Comparison of ENCODE assay signal across 32 cellular contexts in genomic region chr20:38759135-38759534, GRCh38. TPM values are rescaled to one million over a fixed set of nuclear protein-coding genes. Genes with fewer than 3 reads are reported as not detected.
"Had no signal": no experiment of that assay in that cellular context is flagged by ENCODE, and none has a peak within 500 bp of the region (broad histone marks: within the 10 kb centered on the region; RNA-seq: fewer than 3 reads in every experiment).

No MANE protein-coding gene starts in this region.

- H3K9me3 ChIP-seq: ascending aorta, SJCRH30 had no signal

- H3K27me3 Mint-ChIP-seq: activated CD4-positive, alpha-beta memory T cell treated with anti-CD3 and anti-CD28 coated beads, Interleukin-2, amount 10 ng/mL, durations not matched to agents 7 days and 5 days; activated CD8-positive, alpha-beta memory T cell treated with anti-CD3 and anti-CD28 coated beads, Interleukin-2, amount 10 ng/mL, durations not matched to agents 7 days and 5 days; activated naive CD4-positive, alpha-beta T cell treated with anti-CD3 and anti-CD28 coated beads, Interleukin-2, amount 50 U/mL, for 24 hours; activated naive CD8-positive, alpha-beta T cell treated with anti-CD3 and anti-CD28 coated beads, Interleukin-2, amount 10 ng/mL, durations not matched to agents 7 days and 5 days had no signal

- DNase-seq: activated CD4-positive, alpha-beta memory T cell treated with anti-CD3 and anti-CD28 coated beads, Interleukin-2, amount 10 ng/mL, durations not matched to agents 7 days and 5 days; activated CD4-positive, alpha-beta T cell treated with anti-CD3 and anti-CD28 coated beads for 1 hour; activated CD4-positive, alpha-beta T cell treated with anti-CD3 and anti-CD28 coated beads for 48 hours; activated CD4-positive, CD25-positive, alpha-beta regulatory T cell; activated CD8-positive, alpha-beta memory T cell treated with anti-CD3 and anti-CD28 coated beads for 24 hours; activated CD8-positive, alpha-beta memory T cell treated with anti-CD3 and anti-CD28 coated beads, Interleukin-2, amount 10 ng/mL, durations not matched to agents 7 days and 5 days; activated CD8-positive, alpha-beta memory T cell treated with anti-CD3 and anti-CD28 coated beads, Interleukin-2, amount 50 U/mL, for 48 hours; activated effector memory CD4-positive, alpha-beta T cell treated with anti-CD3 and anti-CD28 coated beads, Interleukin-2, amount 50 U/mL, for 16 hours; activated naive CD4-positive, alpha-beta T cell treated with Interleukin-2 at 50 U/mL for 16 hours; activated naive CD8-positive, alpha-beta T cell treated with anti-CD3 and anti-CD28 coated beads, Interleukin-2, amount 10 ng/mL, durations not matched to agents 7 days and 5 days; activated T-cell treated with anti-CD3 and anti-CD28 coated beads, Interleukin-2, amount 50 U/mL, for 48 hours; Karpas-422; NCI-H1092; NCI-H1436 treated with DMSO at 0.1 percent for 48 hours; NCI-H1694 treated with DMSO at 0.1 percent for 48 hours; NCI-H2029; NCI-H345; NCI-H524 treated with DMSO at 0.1 percent for 48 hours; SHP77; SJCRH30; T1000; WERI-Rb-1 had no signal

- H3K9me3 Mint-ChIP-seq: activated CD4-positive, alpha-beta memory T cell treated with anti-CD3 and anti-CD28 coated beads, Interleukin-2, amount 10 ng/mL, durations not matched to agents 7 days and 5 days; activated naive CD4-positive, alpha-beta T cell treated with anti-CD3 and anti-CD28 coated beads, Interleukin-2, amount 50 U/mL, for 24 hours; activated naive CD8-positive, alpha-beta T cell treated with anti-CD3 and anti-CD28 coated beads, Interleukin-2, amount 10 ng/mL, durations not matched to agents 7 days and 5 days had no signal

- ATAC-seq: activated CD8-positive, alpha-beta memory T cell treated with anti-CD3 and anti-CD28 coated beads, Interleukin-2, amount 10 ng/mL, durations not matched to agents 7 days and 5 days; K562; Panc1 had no signal

- H3K4me3 Mint-ChIP-seq: activated CD4-positive, alpha-beta memory T cell treated with anti-CD3 and anti-CD28 coated beads, Interleukin-2, amount 10 ng/mL, durations not matched to agents 7 days and 5 days; activated CD8-positive, alpha-beta memory T cell treated with anti-CD3 and anti-CD28 coated beads, Interleukin-2, amount 10 ng/mL, durations not matched to agents 7 days and 5 days; activated naive CD4-positive, alpha-beta T cell treated with anti-CD3 and anti-CD28 coated beads, Interleukin-2, amount 50 U/mL, for 24 hours; activated naive CD8-positive, alpha-beta T cell treated with anti-CD3 and anti-CD28 coated beads, Interleukin-2, amount 10 ng/mL, durations not matched to agents 7 days and 5 days had no signal

- H3K27ac ChIP-seq: SJCRH30, SK-N-MC, WERI-Rb-1 had no signal

- H3K27ac Mint-ChIP-seq: activated CD4-positive, alpha-beta memory T cell treated with anti-CD3 and anti-CD28 coated beads, Interleukin-2, amount 10 ng/mL, durations not matched to agents 7 days and 5 days; activated CD8-positive, alpha-beta memory T cell treated with anti-CD3 and anti-CD28 coated beads, Interleukin-2, amount 10 ng/mL, durations not matched to agents 7 days and 5 days; activated naive CD4-positive, alpha-beta T cell treated with anti-CD3 and anti-CD28 coated beads, Interleukin-2, amount 50 U/mL, for 24 hours; activated naive CD8-positive, alpha-beta T cell treated with anti-CD3 and anti-CD28 coated beads, Interleukin-2, amount 10 ng/mL, durations not matched to agents 7 days and 5 days had no signal

- H3K4me3 ChIP-seq: ascending aorta, K562, SJCRH30, SK-N-MC had no signal

- H3K27me3 ChIP-seq: ascending aorta, SJCRH30 had no signal

RNA-seq across cellular contexts. Expression of gene SLC32A1, which starts 34.8 kb away (rescaled TPM):
- total RNA-seq: activated CD4-positive, alpha-beta memory T cell treated with anti-CD3 and anti-CD28 coated beads, Interleukin-2, amount 10 ng/mL, durations not matched to agents 7 days and 5 days; activated CD8-positive, alpha-beta memory T cell treated with anti-CD3 and anti-CD28 coated beads, Interleukin-2, amount 10 ng/mL, durations not matched to agents 7 days and 5 days; activated naive CD8-positive, alpha-beta T cell treated with anti-CD3 and anti-CD28 coated beads, Interleukin-2, amount 10 ng/mL, durations not matched to agents 7 days and 5 days; ascending aorta; K562; MCF 10A; NCI-H460; RPMI7951; SJCRH30; T-helper 1 cell treated with Interleukin-12 subunit alpha and Interleukin-12 subunit beta and Interleukin-4 antibody, amounts not matched to agents 30 ng/mL and 1 ng/mL, for 36 hours; T-helper 2 cell treated with Interferon-gamma antibody and Interleukin-4, amounts not matched to agents 100 ng/mL and 5 ng/mL, for 36 hours had no signal

RNA-seq across cellular contexts. Expression of gene PPP1R16B, which starts 46.4 kb away (rescaled TPM):
- total RNA-seq: MCF 10A had no signal
